9 cellular contexts compared by ENCODE assay signal in the genomic region with DNA sequence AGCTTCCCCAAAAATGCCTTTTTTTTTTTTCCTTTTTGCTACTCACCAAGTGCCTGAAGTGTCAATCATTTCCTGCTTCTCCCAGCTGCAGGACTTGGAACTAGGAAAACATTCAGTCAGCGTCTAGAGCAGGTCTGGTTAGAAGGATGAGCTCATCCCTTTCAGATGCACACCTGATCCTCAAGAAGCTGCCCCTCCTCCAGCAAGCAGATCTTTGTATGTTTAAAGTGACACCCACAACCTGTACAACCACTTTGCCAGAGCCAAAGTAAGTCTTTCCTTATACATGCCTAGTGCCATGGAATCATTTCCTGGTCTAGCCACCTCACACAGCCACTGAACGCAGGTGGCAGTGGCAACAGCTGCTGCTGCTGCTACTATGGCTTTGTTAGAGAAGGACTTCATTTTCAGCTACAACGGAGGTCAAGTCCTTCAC. TPM values are rescaled to one million over a fixed set of nuclear protein-coding genes. Genes with fewer than 3 reads are reported as not detected.
DNase-seq lines count a peak whose midpoint lies in the region; ATAC-seq and TF ChIP-seq lines count a peak whose summit lies in the region.
"Had no signal": no experiment of that assay in that cellular context is flagged by ENCODE, and none has a peak within 500 bp of the region (broad histone marks: within the 10 kb centered on the region; RNA-seq: fewer than 3 reads in every experiment).

No MANE protein-coding gene starts in this region.

- in situ Hi-C loops in GM13977 (cut with MboI; ENCODE audit: low pct_unique_long_range_greater_than_20kb, low sequenced_read_pairs, unreplicated experiment) = no loop called here

- ATAC-seq in GM21576 (IDR thresholded peaks at IDR 0.05; ENCODE audit: unreplicated experiment) = no peak

- no peaks in the 10 kb centered on the region for H3K9me3 Mint-ChIP-seq in neural crest cell

- no peaks in the 10 kb centered on the region for H3K36me3 ChIP-seq in duodenal mucosa (ENCODE audit: control insufficient read depth in 1 of 2, insufficient read depth in 2 of 2, low read length in 2 of 2)

- H3K4me1 Mint-ChIP-seq in neural crest cell = peaks cover 10% of the 10 kb centered on the region

- H3K4me1 ChIP-seq in duodenal mucosa (ENCODE audit: control insufficient read depth in 1 of 2, insufficient read depth in 2 of 2, low read length in 2 of 2) = peaks cover 4 to 6% of the 10 kb centered on the region in 2 donors

- no peak overlapping the region for H3K4me3 ChIP-seq in duodenal mucosa (ENCODE audit: low read depth in 1 of 2, low read length in 2 of 2)

- peaks cover 5% of the 10 kb centered on the region for H3K36me3 Mint-ChIP-seq in neural crest cell (ENCODE audit: low read depth)

- H3K27me3 ChIP-seq in duodenal mucosa (ENCODE audit: control insufficient read depth in 1 of 2, insufficient read depth in 2 of 2, low read length in 2 of 2) = no peaks in the 10 kb centered on the region

- no peak for TF ChIP-seq CTCF in neural crest cell (conservative IDR thresholded peaks at IDR 0.05)
- TF ChIP-seq CTCF in GM13977 (IDR thresholded peaks at IDR 0.05; ENCODE audit: extremely low read depth, insufficient read depth, missing control alignments) = no peak

- H3K4me3 Mint-ChIP-seq in neural crest cell = no peak overlapping the region

- no peaks in the 10 kb centered on the region for H3K27me3 Mint-ChIP-seq in neural crest cell (ENCODE audit: low read depth)

- H3K27ac ChIP-seq in duodenal mucosa (ENCODE audit: low read depth, low read length) = no peak overlapping the region

- intact Hi-C loops in posterior cingulate gyrus (cut with DNase I) = no loop called here

- H3K9me3 ChIP-seq in duodenal mucosa (ENCODE audit: control insufficient read depth in 1 of 2, low read length in 2 of 2) = no peaks in the 10 kb centered on the region

- peak overlapping the region; percentile 13 to 41 for H3K9ac ChIP-seq in duodenal mucosa (ENCODE audit: low read depth in 1 of 2, low read length in 2 of 2)

- H3K27ac Mint-ChIP-seq in neural crest cell (ENCODE audit: unreplicated experiment) = peak overlapping the region; percentile 3

- DNase-seq in DMS53 treated with DMSO at 0.1 percent for 48 hours (lab: John Stamatoyannopoulos, UW; ENCODE audit: unreplicated experiment) = peak; percentile 93
- DNase-seq in NCI-H2107 (lab: John Stamatoyannopoulos, UW) = peak; percentile 34
- no peak for DNase-seq in neural crest cell (ENCODE audit: low read depth, low spot score)
- DNase-seq in posterior cingulate gyrus = no peak
- no peak for DNase-seq in stimulated activated CD4-positive, alpha-beta T cell treated with anti-CD3 and anti-CD28 coated beads, Interleukin-12 subunit alpha, Interleukin-12 subunit beta, amount 100 ng/mL, for 4 hours
- no peak for DNase-seq in GM13977 (ENCODE audit: low spot score)
- DNase-seq: T1000 had no signal

RNA-seq across cellular contexts. Expression of gene USP54, which starts 10.4 kb away (rescaled TPM):
- 64.8 and 66.1 TPM in 2 replicates for total RNA-seq in neural crest cell

RNA-seq across cellular contexts. Expression of gene MYOZ1, which starts 39.8 kb away (rescaled TPM):
- 0.16 and 0.18 TPM in 2 replicates for total RNA-seq in neural crest cell

RNA-seq across cellular contexts. Expression of gene SYNPO2L, which starts 54.3 kb away (rescaled TPM):
- total RNA-seq in neural crest cell = 0.12 and 0.20 TPM in 2 replicates

Comparison
In these comparisons a context has a peak if more than half of its experiments do, and no peak if none do; other contexts are left out.
1. DNase-seq: peak in DMS53 treated with DMSO at 0.1 percent for 48 hours (single experiment) and NCI-H2107 (single experiment); none in neural crest cell (single experiment), posterior cingulate gyrus (0 of 10), stimulated activated CD4-positive, alpha-beta T cell treated with anti-CD3 and anti-CD28 coated beads, Interleukin-12 subunit alpha, Interleukin-12 subunit beta, amount 100 ng/mL, for 4 hours (single experiment) and GM13977 (single experiment).